9 cellular contexts compared by ENCODE assay signal in the genomic region with DNA sequence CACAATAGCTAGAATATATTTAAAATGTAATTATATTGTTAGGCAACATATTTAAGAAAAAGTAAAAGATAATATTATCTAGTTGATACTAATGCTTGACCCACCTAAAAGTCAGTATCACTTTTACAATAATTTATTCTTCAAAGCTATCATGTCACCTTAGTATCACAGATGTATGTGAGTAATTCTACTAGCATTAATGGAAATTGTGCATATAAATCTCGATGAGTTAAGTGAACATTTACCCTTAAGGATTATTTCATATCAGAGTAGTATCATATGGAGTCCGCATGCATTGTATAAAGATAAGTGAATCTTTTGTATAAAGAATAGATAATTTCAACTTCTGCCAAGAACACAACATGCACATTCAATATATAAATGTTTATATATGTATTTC.
"Had no signal": no experiment of that assay in that cellular context is flagged by ENCODE, and none has a peak within 500 bp of the region (broad histone marks: within the 10 kb centered on the region; RNA-seq: fewer than 3 reads in every experiment).

No MANE protein-coding gene starts in this region.

- H3K9me3 ChIP-seq: HAP-1 had no signal

- H3K9me3 Mint-ChIP-seq: HFFc6, IgD-negative memory B cell had no signal

- H3K4me3 Mint-ChIP-seq: HFFc6, IgD-negative memory B cell had no signal

- FAIRE-seq: HepG2 had no signal

- DNase-seq: GM23248, GOT3, H7, HFFc6, KBM-7 had no signal

- H2AFZ ChIP-seq: GM23248 had no signal

- H3K27me3 Mint-ChIP-seq: IgD-negative memory B cell had no signal

- H3K4me1 ChIP-seq: HAP-1 had no signal

- H3K27ac Mint-ChIP-seq: HFFc6, IgD-negative memory B cell had no signal

- H3K4me1 Mint-ChIP-seq: IgD-negative memory B cell had no signal

- H3K27ac ChIP-seq: GM23248, HL-60 had no signal

- H3K4me3 ChIP-seq: GM23248, HAP-1 had no signal

- H3K9ac ChIP-seq: GM23248 had no signal
